35 cellular contexts compared by ENCODE assay signal in the genomic region with DNA sequence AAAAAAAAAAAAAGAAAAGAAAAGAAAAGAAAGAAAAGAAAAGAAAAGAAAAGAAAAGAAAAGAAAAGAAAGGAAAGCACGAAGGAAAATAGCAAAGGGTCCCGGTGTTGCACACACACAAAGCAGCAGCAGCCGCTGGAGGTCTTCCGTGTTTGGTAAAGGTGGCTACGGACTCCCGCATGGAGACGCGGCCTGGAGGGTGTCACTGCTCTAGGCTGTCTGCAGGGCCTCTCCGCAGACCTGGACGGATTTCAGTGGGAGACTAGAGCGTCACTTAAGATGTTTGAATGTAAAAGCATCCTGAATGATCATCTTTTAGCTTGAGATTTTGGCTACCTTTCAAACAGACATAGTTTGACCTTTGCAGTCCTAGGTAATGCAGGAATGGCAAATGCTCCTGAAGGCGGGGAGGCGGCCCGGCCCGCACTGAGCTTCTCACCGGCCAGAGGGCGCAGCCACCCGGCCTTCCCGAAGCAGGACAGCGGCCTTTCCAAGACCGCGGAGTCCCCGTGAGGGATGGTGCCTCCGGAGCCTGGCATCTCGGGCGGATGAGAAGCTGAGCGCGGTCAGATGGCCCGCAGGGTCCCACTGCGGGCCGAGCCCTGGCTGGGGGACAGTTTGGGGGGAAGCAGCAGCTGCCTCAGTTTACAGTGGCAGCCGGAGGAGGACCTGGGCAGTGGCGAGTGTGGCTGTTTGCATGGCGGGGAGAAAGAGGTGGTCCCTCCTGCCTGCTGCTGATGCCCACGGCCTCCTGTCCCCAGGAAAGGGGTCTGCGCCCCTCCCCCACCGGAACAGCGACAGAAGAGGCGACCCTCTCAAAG. TPM values are rescaled to one million over a fixed set of nuclear protein-coding genes. Genes with fewer than 3 reads are reported as not detected.
"Had no signal": no experiment of that assay in that cellular context is flagged by ENCODE, and none has a peak within 500 bp of the region (broad histone marks: within the 10 kb centered on the region; RNA-seq: fewer than 3 reads in every experiment).

No MANE protein-coding gene starts in this region.

- H3K27ac Mint-ChIP-seq: activated CD4-positive, alpha-beta memory T cell treated with anti-CD3 and anti-CD28 coated beads, Interleukin-2, amount 10 ng/mL, durations not matched to agents 7 days and 5 days; activated CD8-positive, alpha-beta memory T cell treated with anti-CD3 and anti-CD28 coated beads, Interleukin-2, amount 10 ng/mL, durations not matched to agents 7 days and 5 days; activated naive CD8-positive, alpha-beta T cell; activated naive CD8-positive, alpha-beta T cell treated with anti-CD3 and anti-CD28 coated beads, Interleukin-2, amount 50 U/mL, for 24 hours had no signal

- H3K4me1 ChIP-seq: SJSA1 had no signal

- H3K9me3 Mint-ChIP-seq: activated CD4-positive, alpha-beta memory T cell treated with anti-CD3 and anti-CD28 coated beads, Interleukin-2, amount 10 ng/mL, durations not matched to agents 7 days and 5 days; activated naive CD4-positive, alpha-beta T cell treated with anti-CD3 and anti-CD28 coated beads, Interleukin-2, amount 10 ng/mL, durations not matched to agents 7 days and 5 days; activated naive CD8-positive, alpha-beta T cell treated with anti-CD3 and anti-CD28 coated beads, Interleukin-2, amount 50 U/mL, for 24 hours had no signal

- H3K4me3 Mint-ChIP-seq: activated CD4-positive, alpha-beta memory T cell treated with anti-CD3 and anti-CD28 coated beads, Interleukin-2, amount 10 ng/mL, durations not matched to agents 7 days and 5 days; activated CD8-positive, alpha-beta memory T cell treated with anti-CD3 and anti-CD28 coated beads, Interleukin-2, amount 10 ng/mL, durations not matched to agents 7 days and 5 days; activated naive CD4-positive, alpha-beta T cell treated with anti-CD3 and anti-CD28 coated beads, Interleukin-2, amount 10 ng/mL, durations not matched to agents 7 days and 5 days; activated naive CD8-positive, alpha-beta T cell; activated naive CD8-positive, alpha-beta T cell treated with anti-CD3 and anti-CD28 coated beads, Interleukin-2, amount 50 U/mL, for 24 hours had no signal

- H3K27ac ChIP-seq: brain microvascular endothelial cell, SJSA1, WERI-Rb-1 had no signal

- H3K36me3 ChIP-seq: brain microvascular endothelial cell, SJSA1, WERI-Rb-1 had no signal

- DNase-seq: activated CD4-positive, alpha-beta memory T cell treated with anti-CD3 and anti-CD28 coated beads, Interleukin-2, amount 10 ng/mL, durations not matched to agents 7 days and 5 days; activated CD4-positive, alpha-beta T cell treated with anti-CD3 and anti-CD28 coated beads for 4 hours; activated CD4-positive, CD25-positive, alpha-beta regulatory T cell; activated CD8-positive, alpha-beta memory T cell treated with anti-CD3 and anti-CD28 coated beads for 24 hours; activated CD8-positive, alpha-beta memory T cell treated with anti-CD3 and anti-CD28 coated beads, Interleukin-2, amount 10 ng/mL, durations not matched to agents 7 days and 5 days; activated CD8-positive, alpha-beta memory T cell treated with anti-CD3 and anti-CD28 coated beads, Interleukin-2, amount 50 U/mL, for 48 hours; activated effector memory CD4-positive, alpha-beta T cell treated with Interleukin-2 at 50 U/mL for 16 hours; activated naive CD8-positive, alpha-beta T cell treated with anti-CD3 and anti-CD28 coated beads, Interleukin-2, amount 50 U/mL, for 24 hours; activated T-cell treated with anti-CD3 and anti-CD28 coated beads, Interleukin-2, amount 50 U/mL, for 48 hours; anterior cingulate cortex; brain microvascular endothelial cell; central memory CD4-positive, alpha-beta T cell; Karpas-422; KBM-7; NCI-H1105; NCI-H1417 treated with DMSO at 0.1 percent for 48 hours; NCI-H187 treated with DMSO at 0.1 percent for 48 hours; NCI-H2081; NCI-H226; NCI-H446 treated with DMSO at 0.1 percent for 48 hours; NCI-H524; NCI-H69; NCI-H82; SHP77 treated with DMSO at 0.1 percent for 48 hours; SW 1271; T-helper 1 cell; T-helper 2 cell; T-helper 9 cell; WERI-Rb-1 had no signal

- H3K4me3 ChIP-seq: SJSA1 had no signal

- ATAC-seq: activated CD8-positive, alpha-beta memory T cell treated with anti-CD3 and anti-CD28 coated beads, Interleukin-2, amount 10 ng/mL, durations not matched to agents 7 days and 5 days; activated naive CD8-positive, alpha-beta T cell treated with anti-CD3 and anti-CD28 coated beads, Interleukin-2, amount 50 U/mL, for 24 hours; Panc1 had no signal

- H3K9me3 ChIP-seq: SJSA1 had no signal

- H3K36me3 Mint-ChIP-seq: activated CD8-positive, alpha-beta memory T cell treated with anti-CD3 and anti-CD28 coated beads, Interleukin-2, amount 10 ng/mL, durations not matched to agents 7 days and 5 days; activated naive CD4-positive, alpha-beta T cell treated with anti-CD3 and anti-CD28 coated beads, Interleukin-2, amount 10 ng/mL, durations not matched to agents 7 days and 5 days; activated naive CD8-positive, alpha-beta T cell had no signal

- H3K27me3 ChIP-seq: SJSA1 had no signal

- H3K4me1 Mint-ChIP-seq: activated CD4-positive, alpha-beta memory T cell treated with anti-CD3 and anti-CD28 coated beads, Interleukin-2, amount 10 ng/mL, durations not matched to agents 7 days and 5 days; activated CD8-positive, alpha-beta memory T cell treated with anti-CD3 and anti-CD28 coated beads, Interleukin-2, amount 10 ng/mL, durations not matched to agents 7 days and 5 days; activated naive CD4-positive, alpha-beta T cell treated with anti-CD3 and anti-CD28 coated beads, Interleukin-2, amount 10 ng/mL, durations not matched to agents 7 days and 5 days had no signal

RNA-seq across cellular contexts. Expression of gene KRTAP5-5, which starts 18.5 kb away (rescaled TPM):
- total RNA-seq: activated CD4-positive, alpha-beta memory T cell treated with anti-CD3 and anti-CD28 coated beads, Interleukin-2, amount 10 ng/mL, durations not matched to agents 7 days and 5 days; activated CD8-positive, alpha-beta memory T cell treated with anti-CD3 and anti-CD28 coated beads, Interleukin-2, amount 10 ng/mL, durations not matched to agents 7 days and 5 days; MCF 10A; RPMI7951; SJSA1 had no signal

RNA-seq across cellular contexts. Expression of gene KRTAP5-4, which starts 26.2 kb away (rescaled TPM):
- total RNA-seq: activated CD4-positive, alpha-beta memory T cell treated with anti-CD3 and anti-CD28 coated beads, Interleukin-2, amount 10 ng/mL, durations not matched to agents 7 days and 5 days; activated CD8-positive, alpha-beta memory T cell treated with anti-CD3 and anti-CD28 coated beads, Interleukin-2, amount 10 ng/mL, durations not matched to agents 7 days and 5 days; MCF 10A; RPMI7951; SJSA1 had no signal

RNA-seq across cellular contexts. Expression of gene KRTAP5-3, which starts 39.8 kb away (rescaled TPM):
- total RNA-seq: activated CD4-positive, alpha-beta memory T cell treated with anti-CD3 and anti-CD28 coated beads, Interleukin-2, amount 10 ng/mL, durations not matched to agents 7 days and 5 days; activated CD8-positive, alpha-beta memory T cell treated with anti-CD3 and anti-CD28 coated beads, Interleukin-2, amount 10 ng/mL, durations not matched to agents 7 days and 5 days; MCF 10A; RPMI7951; SJSA1 had no signal

RNA-seq across cellular contexts. Expression of gene KRTAP5-6, which starts 48.9 kb away (rescaled TPM):
- total RNA-seq: activated CD4-positive, alpha-beta memory T cell treated with anti-CD3 and anti-CD28 coated beads, Interleukin-2, amount 10 ng/mL, durations not matched to agents 7 days and 5 days; activated CD8-positive, alpha-beta memory T cell treated with anti-CD3 and anti-CD28 coated beads, Interleukin-2, amount 10 ng/mL, durations not matched to agents 7 days and 5 days; MCF 10A; RPMI7951; SJSA1 had no signal

RNA-seq across cellular contexts. Expression of gene KRTAP5-2, which starts 50.0 kb away (rescaled TPM):
- total RNA-seq: activated CD4-positive, alpha-beta memory T cell treated with anti-CD3 and anti-CD28 coated beads, Interleukin-2, amount 10 ng/mL, durations not matched to agents 7 days and 5 days; activated CD8-positive, alpha-beta memory T cell treated with anti-CD3 and anti-CD28 coated beads, Interleukin-2, amount 10 ng/mL, durations not matched to agents 7 days and 5 days; MCF 10A; RPMI7951; SJSA1 had no signal
